Comparison of ENCODE assay signal across 1 cellular context in the genomic region with DNA sequence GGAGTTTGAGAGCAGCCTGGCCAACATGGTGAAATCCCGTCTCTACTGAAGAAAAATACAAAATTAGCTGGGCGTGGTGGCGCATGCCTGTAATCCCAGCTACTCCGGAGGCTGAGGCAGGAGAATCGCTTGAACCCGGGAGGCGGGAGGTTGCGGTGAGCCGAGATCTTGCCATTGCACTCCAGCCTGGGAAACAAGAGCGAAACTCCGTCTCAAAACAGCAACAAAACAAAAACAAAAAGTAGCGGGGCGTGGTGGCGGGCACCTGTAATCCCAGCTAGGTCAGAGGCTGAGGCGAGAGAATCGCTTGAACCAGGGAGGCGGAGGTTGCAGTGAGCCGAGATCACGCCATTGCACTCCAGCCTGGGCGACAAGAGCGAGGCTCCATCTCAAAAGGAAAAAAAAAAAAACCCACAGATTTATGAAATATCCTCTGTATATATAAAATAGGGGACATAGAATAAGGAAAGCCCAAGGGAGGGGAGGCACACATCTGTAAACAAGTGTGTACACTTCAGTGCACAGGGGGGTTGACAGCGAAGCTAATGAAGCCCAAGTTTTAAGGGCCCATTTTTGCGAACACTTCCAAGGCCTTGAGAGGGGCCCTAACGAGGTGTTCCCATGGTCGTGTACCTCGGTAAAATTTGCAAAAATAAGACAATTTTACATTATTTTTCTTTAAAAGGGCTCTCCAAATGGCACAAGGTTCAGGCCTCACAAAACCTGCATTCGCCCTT.
TF ChIP-seq lines count a peak whose summit lies in the region.

No MANE protein-coding gene starts in this region.

TF ChIP-seq in K562, 482 proteins besides CTCF, POLR2A, EP300 and RAD21:
- TF ChIP-seq, protein P1, sequence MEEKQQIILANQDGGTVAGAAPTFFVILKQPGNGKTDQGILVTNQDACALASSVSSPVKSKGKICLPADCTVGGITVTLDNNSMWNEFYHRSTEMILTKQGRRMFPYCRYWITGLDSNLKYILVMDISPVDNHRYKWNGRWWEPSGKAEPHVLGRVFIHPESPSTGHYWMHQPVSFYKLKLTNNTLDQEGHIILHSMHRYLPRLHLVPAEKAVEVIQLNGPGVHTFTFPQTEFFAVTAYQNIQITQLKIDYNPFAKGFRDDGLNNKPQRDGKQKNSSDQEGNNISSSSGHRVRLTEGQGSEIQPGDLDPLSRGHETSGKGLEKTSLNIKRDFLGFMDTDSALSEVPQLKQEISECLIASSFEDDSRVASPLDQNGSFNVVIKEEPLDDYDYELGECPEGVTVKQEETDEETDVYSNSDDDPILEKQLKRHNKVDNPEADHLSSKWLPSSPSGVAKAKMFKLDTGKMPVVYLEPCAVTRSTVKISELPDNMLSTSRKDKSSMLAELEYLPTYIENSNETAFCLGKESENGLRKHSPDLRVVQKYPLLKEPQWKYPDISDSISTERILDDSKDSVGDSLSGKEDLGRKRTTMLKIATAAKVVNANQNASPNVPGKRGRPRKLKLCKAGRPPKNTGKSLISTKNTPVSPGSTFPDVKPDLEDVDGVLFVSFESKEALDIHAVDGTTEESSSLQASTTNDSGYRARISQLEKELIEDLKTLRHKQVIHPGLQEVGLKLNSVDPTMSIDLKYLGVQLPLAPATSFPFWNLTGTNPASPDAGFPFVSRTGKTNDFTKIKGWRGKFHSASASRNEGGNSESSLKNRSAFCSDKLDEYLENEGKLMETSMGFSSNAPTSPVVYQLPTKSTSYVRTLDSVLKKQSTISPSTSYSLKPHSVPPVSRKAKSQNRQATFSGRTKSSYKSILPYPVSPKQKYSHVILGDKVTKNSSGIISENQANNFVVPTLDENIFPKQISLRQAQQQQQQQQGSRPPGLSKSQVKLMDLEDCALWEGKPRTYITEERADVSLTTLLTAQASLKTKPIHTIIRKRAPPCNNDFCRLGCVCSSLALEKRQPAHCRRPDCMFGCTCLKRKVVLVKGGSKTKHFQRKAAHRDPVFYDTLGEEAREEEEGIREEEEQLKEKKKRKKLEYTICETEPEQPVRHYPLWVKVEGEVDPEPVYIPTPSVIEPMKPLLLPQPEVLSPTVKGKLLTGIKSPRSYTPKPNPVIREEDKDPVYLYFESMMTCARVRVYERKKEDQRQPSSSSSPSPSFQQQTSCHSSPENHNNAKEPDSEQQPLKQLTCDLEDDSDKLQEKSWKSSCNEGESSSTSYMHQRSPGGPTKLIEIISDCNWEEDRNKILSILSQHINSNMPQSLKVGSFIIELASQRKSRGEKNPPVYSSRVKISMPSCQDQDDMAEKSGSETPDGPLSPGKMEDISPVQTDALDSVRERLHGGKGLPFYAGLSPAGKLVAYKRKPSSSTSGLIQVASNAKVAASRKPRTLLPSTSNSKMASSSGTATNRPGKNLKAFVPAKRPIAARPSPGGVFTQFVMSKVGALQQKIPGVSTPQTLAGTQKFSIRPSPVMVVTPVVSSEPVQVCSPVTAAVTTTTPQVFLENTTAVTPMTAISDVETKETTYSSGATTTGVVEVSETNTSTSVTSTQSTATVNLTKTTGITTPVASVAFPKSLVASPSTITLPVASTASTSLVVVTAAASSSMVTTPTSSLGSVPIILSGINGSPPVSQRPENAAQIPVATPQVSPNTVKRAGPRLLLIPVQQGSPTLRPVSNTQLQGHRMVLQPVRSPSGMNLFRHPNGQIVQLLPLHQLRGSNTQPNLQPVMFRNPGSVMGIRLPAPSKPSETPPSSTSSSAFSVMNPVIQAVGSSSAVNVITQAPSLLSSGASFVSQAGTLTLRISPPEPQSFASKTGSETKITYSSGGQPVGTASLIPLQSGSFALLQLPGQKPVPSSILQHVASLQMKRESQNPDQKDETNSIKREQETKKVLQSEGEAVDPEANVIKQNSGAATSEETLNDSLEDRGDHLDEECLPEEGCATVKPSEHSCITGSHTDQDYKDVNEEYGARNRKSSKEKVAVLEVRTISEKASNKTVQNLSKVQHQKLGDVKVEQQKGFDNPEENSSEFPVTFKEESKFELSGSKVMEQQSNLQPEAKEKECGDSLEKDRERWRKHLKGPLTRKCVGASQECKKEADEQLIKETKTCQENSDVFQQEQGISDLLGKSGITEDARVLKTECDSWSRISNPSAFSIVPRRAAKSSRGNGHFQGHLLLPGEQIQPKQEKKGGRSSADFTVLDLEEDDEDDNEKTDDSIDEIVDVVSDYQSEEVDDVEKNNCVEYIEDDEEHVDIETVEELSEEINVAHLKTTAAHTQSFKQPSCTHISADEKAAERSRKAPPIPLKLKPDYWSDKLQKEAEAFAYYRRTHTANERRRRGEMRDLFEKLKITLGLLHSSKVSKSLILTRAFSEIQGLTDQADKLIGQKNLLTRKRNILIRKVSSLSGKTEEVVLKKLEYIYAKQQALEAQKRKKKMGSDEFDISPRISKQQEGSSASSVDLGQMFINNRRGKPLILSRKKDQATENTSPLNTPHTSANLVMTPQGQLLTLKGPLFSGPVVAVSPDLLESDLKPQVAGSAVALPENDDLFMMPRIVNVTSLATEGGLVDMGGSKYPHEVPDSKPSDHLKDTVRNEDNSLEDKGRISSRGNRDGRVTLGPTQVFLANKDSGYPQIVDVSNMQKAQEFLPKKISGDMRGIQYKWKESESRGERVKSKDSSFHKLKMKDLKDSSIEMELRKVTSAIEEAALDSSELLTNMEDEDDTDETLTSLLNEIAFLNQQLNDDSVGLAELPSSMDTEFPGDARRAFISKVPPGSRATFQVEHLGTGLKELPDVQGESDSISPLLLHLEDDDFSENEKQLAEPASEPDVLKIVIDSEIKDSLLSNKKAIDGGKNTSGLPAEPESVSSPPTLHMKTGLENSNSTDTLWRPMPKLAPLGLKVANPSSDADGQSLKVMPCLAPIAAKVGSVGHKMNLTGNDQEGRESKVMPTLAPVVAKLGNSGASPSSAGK (IDR thresholded peaks at IDR 0.05): peak; percentile 25; the same call in 1 of the 2 replicates
- TF ChIP-seq NRF1 (conservative IDR thresholded peaks at IDR 0.05 in 1 of 2, IDR thresholded peaks at IDR 0.05 in 1 of 2) (0 out of 4 replicates have a peak, but pooled peaks have one; percentile 22 to 30), SRF (CRISPR knock-in tag; IDR thresholded peaks at IDR 0.05) (peak in 1 of 2 experiments; percentile 40; a peak in 1 of 4 replicates)
- TF ChIP-seq, protein P2, sequence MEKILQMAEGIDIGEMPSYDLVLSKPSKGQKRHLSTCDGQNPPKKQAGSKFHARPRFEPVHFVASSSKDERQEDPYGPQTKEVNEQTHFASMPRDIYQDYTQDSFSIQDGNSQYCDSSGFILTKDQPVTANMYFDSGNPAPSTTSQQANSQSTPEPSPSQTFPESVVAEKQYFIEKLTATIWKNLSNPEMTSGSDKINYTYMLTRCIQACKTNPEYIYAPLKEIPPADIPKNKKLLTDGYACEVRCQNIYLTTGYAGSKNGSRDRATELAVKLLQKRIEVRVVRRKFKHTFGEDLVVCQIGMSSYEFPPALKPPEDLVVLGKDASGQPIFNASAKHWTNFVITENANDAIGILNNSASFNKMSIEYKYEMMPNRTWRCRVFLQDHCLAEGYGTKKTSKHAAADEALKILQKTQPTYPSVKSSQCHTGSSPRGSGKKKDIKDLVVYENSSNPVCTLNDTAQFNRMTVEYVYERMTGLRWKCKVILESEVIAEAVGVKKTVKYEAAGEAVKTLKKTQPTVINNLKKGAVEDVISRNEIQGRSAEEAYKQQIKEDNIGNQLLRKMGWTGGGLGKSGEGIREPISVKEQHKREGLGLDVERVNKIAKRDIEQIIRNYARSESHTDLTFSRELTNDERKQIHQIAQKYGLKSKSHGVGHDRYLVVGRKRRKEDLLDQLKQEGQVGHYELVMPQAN (IDR thresholded peaks at IDR 0.05; ENCODE audit: borderline replicate concordance): peak; percentile 56; the same call in 1 of the 2 replicates
- TF ChIP-seq, protein P3, sequence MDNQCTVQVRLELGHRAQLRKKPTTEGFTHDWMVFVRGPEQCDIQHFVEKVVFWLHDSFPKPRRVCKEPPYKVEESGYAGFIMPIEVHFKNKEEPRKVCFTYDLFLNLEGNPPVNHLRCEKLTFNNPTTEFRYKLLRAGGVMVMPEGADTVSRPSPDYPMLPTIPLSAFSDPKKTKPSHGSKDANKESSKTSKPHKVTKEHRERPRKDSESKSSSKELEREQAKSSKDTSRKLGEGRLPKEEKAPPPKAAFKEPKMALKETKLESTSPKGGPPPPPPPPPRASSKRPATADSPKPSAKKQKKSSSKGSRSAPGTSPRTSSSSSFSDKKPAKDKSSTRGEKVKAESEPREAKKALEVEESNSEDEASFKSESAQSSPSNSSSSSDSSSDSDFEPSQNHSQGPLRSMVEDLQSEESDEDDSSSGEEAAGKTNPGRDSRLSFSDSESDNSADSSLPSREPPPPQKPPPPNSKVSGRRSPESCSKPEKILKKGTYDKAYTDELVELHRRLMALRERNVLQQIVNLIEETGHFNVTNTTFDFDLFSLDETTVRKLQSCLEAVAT (IDR thresholded peaks at IDR 0.05): 0 out of 4 replicates have a peak, but pooled peaks of 1 of the 2 experiments have one; percentile 44
